ENCODE assay signal across 21 cellular contexts in genomic region chr3:67637255-67637900, GRCh38.
"Had no signal": no experiment of that assay in that cellular context is flagged by ENCODE, and none has a peak within 500 bp of the region (broad histone marks: within the 10 kb centered on the region; RNA-seq: fewer than 3 reads in every experiment).

No MANE protein-coding gene starts in this region.

- H3K27ac ChIP-seq: colonic mucosa, foreskin keratinocyte, hepatocyte, neutrophil, ovary, suprapubic skin, thyroid gland had no signal

- H3K4me1 ChIP-seq: colonic mucosa had no signal

- H3K27me3 Mint-ChIP-seq: naive thymus-derived CD8-positive, alpha-beta T cell; progenitor cell of endocrine pancreas; type B pancreatic cell had no signal

- H3K4me3 Mint-ChIP-seq: endodermal cell, type B pancreatic cell had no signal

- H3K36me3 ChIP-seq: colonic mucosa, neutrophil, ovary, suprapubic skin, thyroid gland had no signal

- H3K4me3 ChIP-seq: colonic mucosa, hepatocyte, ovary, smooth muscle cell, suprapubic skin, thyroid gland had no signal

- H3K27me3 ChIP-seq: colonic mucosa, foreskin keratinocyte, hepatocyte, neutrophil, ovary, suprapubic skin, thyroid gland had no signal

- H3K27ac Mint-ChIP-seq: endodermal cell, progenitor cell of endocrine pancreas, type B pancreatic cell had no signal

- H3K9me3 ChIP-seq: colonic mucosa, neutrophil, ovary, suprapubic skin, thyroid gland had no signal

- ATAC-seq: foreskin keratinocyte; left cardiac atrium; naive thymus-derived CD8-positive, alpha-beta T cell; right cardiac atrium; stimulated activated naive CD8-positive, alpha-beta T cell treated with anti-CD3 and anti-CD28 coated beads, Interleukin-15, Interleukin-2, amounts not matched to agents 100 U/mL and 50 U/mL, for 24 hours had no signal

- DNase-seq: colonic mucosa; dermis blood vessel endothelial cell; endodermal cell; erythroblast; foreskin keratinocyte; head of caudate nucleus; kidney; left cardiac atrium; mammary epithelial cell; naive thymus-derived CD8-positive, alpha-beta T cell; ovary; right cardiac atrium; stimulated activated CD4-positive, alpha-beta T cell treated with anti-CD3 and anti-CD28 coated beads, Interleukin-2, amount 100 ng/mL, for 48 hours; stimulated activated naive CD8-positive, alpha-beta T cell treated with anti-CD3 and anti-CD28 coated beads, Interleukin-15, Interleukin-2, amounts not matched to agents 100 U/mL and 50 U/mL, for 24 hours; thyroid gland had no signal

- H3K9me3 Mint-ChIP-seq: endodermal cell; naive thymus-derived CD8-positive, alpha-beta T cell; type B pancreatic cell had no signal
